ENCODE assay signal across 33 cellular contexts in genomic region chr6:16989382-16989781, GRCh38.
"Had no signal": no experiment of that assay in that cellular context is flagged by ENCODE, and none has a peak within 500 bp of the region (broad histone marks: within the 10 kb centered on the region; RNA-seq: fewer than 3 reads in every experiment).

No MANE protein-coding gene starts in this region.

- ATAC-seq: activated CD8-positive, alpha-beta T cell treated with anti-CD3 and anti-CD28 coated beads for 36 hours; activated naive CD4-positive, alpha-beta T cell treated with anti-CD3 and anti-CD28 coated beads, Interleukin-2, amount 50 U/mL, for 72 hours; activated T-cell treated with anti-CD3 and anti-CD28 coated beads, Interleukin-2, amount 50 U/mL, for 4 hours; activated T-cell treated with anti-CD3 and anti-CD28 coated beads, Interleukin-2, amount 50 U/mL, for 72 hours; activated T-helper 17 cell treated with anti-CD3 and anti-CD28 coated beads, Interleukin-2, amount 50 U/mL, for 72 hours; T-cell; T-helper 17 cell had no signal

- H3K9me3 ChIP-seq: adrenal gland, ascending aorta had no signal

- DNase-seq: activated B cell treated with CpG ODN at 0.5 μM for 24 hours; activated CD4-positive, alpha-beta memory T cell treated with anti-CD3 and anti-CD28 coated beads for 36 hours; activated CD4-positive, alpha-beta T cell treated with anti-CD3 and anti-CD28 coated beads for 4 hours; activated CD4-positive, alpha-beta T cell treated with anti-CD3 and anti-CD28 coated beads, Interleukin-2, amount 10 ng/mL, durations not matched to agents 24 days and 14 days; activated CD4-positive, alpha-beta T cell treated with anti-CD3 and anti-CD28 coated beads, Interleukin-2, amount 50 U/mL, for 1 hour; activated CD4-positive, alpha-beta T cell treated with anti-CD3 and anti-CD28 coated beads, Interleukin-2, amount 50 U/mL, for 4 hours; activated CD4-positive, CD25-positive, alpha-beta regulatory T cell treated with anti-CD3 and anti-CD28 coated beads, Interleukin-2, amount 50 U/mL, for 72 hours; activated CD8-positive, alpha-beta memory T cell treated with anti-CD3 and anti-CD28 coated beads, Interleukin-2, amount 50 U/mL, for 4 hours; activated CD8-positive, alpha-beta T cell treated with anti-CD3 and anti-CD28 coated beads for 36 hours; activated effector memory CD4-positive, alpha-beta T cell treated with anti-CD3 and anti-CD28 coated beads, Interleukin-2, amount 50 U/mL, for 16 hours; activated gamma-delta T cell treated with Interleukin-2 at 50 U/mL for 16 hours; activated naive CD4-positive, alpha-beta T cell; activated naive CD4-positive, alpha-beta T cell treated with anti-CD3 and anti-CD28 coated beads for 36 hours; activated naive CD4-positive, alpha-beta T cell treated with anti-CD3 and anti-CD28 coated beads, Interleukin-2, amount 50 U/mL, for 16 hours; activated naive CD8-positive, alpha-beta T cell treated with anti-CD3 and anti-CD28 coated beads for 36 hours; activated T-cell treated with anti-CD3 and anti-CD28 coated beads for 4 hours; activated T-cell treated with anti-CD3 and anti-CD28 coated beads, Interleukin-2, amount 50 U/mL, for 1 hour; activated T-cell treated with anti-CD3 and anti-CD28 coated beads, Interleukin-2, amount 50 U/mL, for 4 hours; activated T-cell treated with anti-CD3 and anti-CD28 coated beads, Interleukin-2, amount 50 U/mL, for 72 hours; adrenal gland; amniotic stem cell; caudate nucleus; cerebellar nuclear complex; T-cell; T-helper 17 cell had no signal

- H3K27ac Mint-ChIP-seq: activated B cell treated with CpG ODN at 0.5 μM for 24 hours; activated CD4-positive, alpha-beta memory T cell treated with anti-CD3 and anti-CD28 coated beads for 36 hours; activated CD4-positive, alpha-beta T cell treated with anti-CD3 and anti-CD28 coated beads, Interleukin-2, amount 10 ng/mL, durations not matched to agents 24 days and 14 days; activated CD8-positive, alpha-beta T cell treated with anti-CD3 and anti-CD28 coated beads for 36 hours; activated naive CD4-positive, alpha-beta T cell treated with anti-CD3 and anti-CD28 coated beads for 36 hours; activated naive CD4-positive, alpha-beta T cell treated with anti-CD3 and anti-CD28 coated beads, Interleukin-2, amount 50 U/mL, for 72 hours; activated naive CD8-positive, alpha-beta T cell treated with anti-CD3 and anti-CD28 coated beads for 36 hours; activated T-cell treated with anti-CD3 and anti-CD28 coated beads, Interleukin-2, amount 50 U/mL, for 72 hours; activated T-helper 1 cell treated with anti-CD3 and anti-CD28 coated beads, Interleukin-12 subunit alpha, Interleukin-12 subunit beta, Interleukin-2, Interleukin-4 antibody, amounts not matched to agents 30 ng/mL and 10 ng/mL and 1 ng/mL, durations not matched to agents 14 hours and 24 hours and 36 hours; activated T-helper 17 cell treated with anti-CD3 and anti-CD28 coated beads, Interleukin-2, amount 50 U/mL, for 72 hours; brain; T-helper 17 cell had no signal

- H3K4me1 Mint-ChIP-seq: activated B cell treated with CpG ODN at 0.5 μM for 24 hours; activated CD4-positive, alpha-beta T cell treated with anti-CD3 and anti-CD28 coated beads, Interleukin-2, amount 10 ng/mL, durations not matched to agents 24 days and 14 days; activated naive CD8-positive, alpha-beta T cell treated with anti-CD3 and anti-CD28 coated beads for 36 hours; activated T-helper 17 cell treated with anti-CD3 and anti-CD28 coated beads, Interleukin-2, amount 50 U/mL, for 72 hours; central memory CD8-positive, alpha-beta T cell; T-cell; T-helper 17 cell had no signal

- H3K9me3 Mint-ChIP-seq: activated CD4-positive, alpha-beta T cell treated with anti-CD3 and anti-CD28 coated beads, Interleukin-2, amount 10 ng/mL, durations not matched to agents 24 days and 14 days had no signal

- H3K36me3 Mint-ChIP-seq: T-cell had no signal

- H3K4me1 ChIP-seq: adrenal gland, ascending aorta had no signal

- H3K27me3 ChIP-seq: adrenal gland, ascending aorta, cardiac muscle cell had no signal

- H3K4me3 Mint-ChIP-seq: activated B cell treated with CpG ODN at 0.5 μM for 24 hours; activated CD4-positive, alpha-beta memory T cell treated with anti-CD3 and anti-CD28 coated beads for 36 hours; activated CD4-positive, alpha-beta T cell treated with anti-CD3 and anti-CD28 coated beads, Interleukin-2, amount 10 ng/mL, durations not matched to agents 24 days and 14 days; activated CD8-positive, alpha-beta T cell treated with anti-CD3 and anti-CD28 coated beads for 36 hours; activated naive CD4-positive, alpha-beta T cell treated with anti-CD3 and anti-CD28 coated beads for 36 hours; activated naive CD8-positive, alpha-beta T cell treated with anti-CD3 and anti-CD28 coated beads for 36 hours; activated T-cell treated with anti-CD3 and anti-CD28 coated beads, Interleukin-2, amount 50 U/mL, for 4 hours; activated T-cell treated with anti-CD3 and anti-CD28 coated beads, Interleukin-2, amount 50 U/mL, for 72 hours; activated T-helper 1 cell treated with anti-CD3 and anti-CD28 coated beads, Interleukin-12 subunit alpha, Interleukin-12 subunit beta, Interleukin-2, Interleukin-4 antibody, amounts not matched to agents 30 ng/mL and 10 ng/mL and 1 ng/mL, durations not matched to agents 14 hours and 24 hours and 36 hours; activated T-helper 17 cell treated with anti-CD3 and anti-CD28 coated beads, Interleukin-2, amount 50 U/mL, for 72 hours; brain; central memory CD8-positive, alpha-beta T cell; T-cell; T-helper 17 cell had no signal

- H3K4me3 ChIP-seq: adrenal gland, ascending aorta, cardiac muscle cell had no signal

- H3K36me3 ChIP-seq: adrenal gland, ascending aorta, cardiac muscle cell had no signal

- H3K27ac ChIP-seq: adrenal gland, ascending aorta, cardiac muscle cell, VCaP had no signal
